15 cellular contexts compared by ENCODE assay signal in the genomic region with DNA sequence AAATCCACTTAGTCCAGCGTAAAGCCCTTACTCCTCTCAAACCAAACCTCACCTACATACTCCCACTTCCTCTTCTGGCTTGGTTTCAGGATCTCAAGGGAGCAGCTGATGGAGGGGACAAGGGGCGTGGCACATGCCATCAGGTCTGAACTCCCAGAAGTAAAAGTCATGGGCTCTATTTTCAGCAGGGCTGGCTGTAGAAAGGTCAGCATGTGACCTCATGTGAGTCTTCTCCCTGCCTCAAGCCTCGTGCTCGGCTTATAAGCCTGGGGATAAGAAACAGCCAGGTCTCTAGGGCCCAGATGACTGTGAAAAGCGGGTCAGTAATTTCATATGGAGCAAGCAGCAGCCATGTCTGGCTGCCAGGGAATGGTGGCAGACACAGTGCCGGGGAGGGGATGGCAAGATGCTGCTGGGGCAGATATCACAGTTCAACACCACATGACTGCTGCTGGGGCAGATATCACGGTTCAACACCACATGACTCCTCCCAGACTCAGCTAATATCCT.
"Had no signal": no experiment of that assay in that cellular context is flagged by ENCODE, and none has a peak within 500 bp of the region (broad histone marks: within the 10 kb centered on the region; RNA-seq: fewer than 3 reads in every experiment).

No MANE protein-coding gene starts in this region.

- DNase-seq: activated CD4-positive, alpha-beta T cell treated with anti-CD3 and anti-CD28 coated beads, Interleukin-2, amount 10 ng/mL, durations not matched to agents 24 days and 14 days; activated CD4-positive, CD25-positive, alpha-beta regulatory T cell; activated CD8-positive, alpha-beta memory T cell treated with anti-CD3 and anti-CD28 coated beads, Interleukin-2, amount 50 U/mL, for 4 hours; activated CD8-positive, alpha-beta T cell treated with anti-CD3 and anti-CD28 coated beads, Interleukin-2, amount 10 ng/mL, durations not matched to agents 7 days and 5 days; activated effector memory CD4-positive, alpha-beta T cell treated with anti-CD3 and anti-CD28 coated beads, Interleukin-2, amount 50 U/mL, for 16 hours; activated T-cell treated with anti-CD3 and anti-CD28 coated beads, Interleukin-2, amount 50 U/mL, for 48 hours; caudate nucleus; pancreas; stimulated activated naive CD4-positive, alpha-beta T cell; tibial artery had no signal

- H3K4me3 Mint-ChIP-seq: activated CD4-positive, alpha-beta T cell treated with anti-CD3 and anti-CD28 coated beads, Interleukin-2, amount 10 ng/mL, durations not matched to agents 24 days and 14 days; activated CD8-positive, alpha-beta T cell treated with anti-CD3 and anti-CD28 coated beads, Interleukin-2, amount 10 ng/mL, durations not matched to agents 7 days and 5 days; mesothelial cell of epicardium; T-helper 2 cell treated with Interferon-gamma antibody and Interleukin-4, amounts not matched to agents 5 μg/mL and 100 μg/mL, for 36 hours had no signal

- H3K27ac Mint-ChIP-seq: activated CD4-positive, alpha-beta T cell treated with anti-CD3 and anti-CD28 coated beads, Interleukin-2, amount 10 ng/mL, durations not matched to agents 24 days and 14 days; activated CD8-positive, alpha-beta T cell treated with anti-CD3 and anti-CD28 coated beads, Interleukin-2, amount 10 ng/mL, durations not matched to agents 7 days and 5 days; activated naive CD4-positive, alpha-beta T cell treated with anti-CD3 and anti-CD28 coated beads, Interleukin-2, amount 50 U/mL, for 72 hours; mesothelial cell of epicardium; T-helper 2 cell treated with Interferon-gamma antibody and Interleukin-4, amounts not matched to agents 5 μg/mL and 100 μg/mL, for 36 hours had no signal

- H3K4me1 Mint-ChIP-seq: activated CD4-positive, alpha-beta T cell treated with anti-CD3 and anti-CD28 coated beads, Interleukin-2, amount 10 ng/mL, durations not matched to agents 24 days and 14 days had no signal

- H3K4me3 ChIP-seq: coronary artery, esophagus muscularis mucosa, pancreas, tibial artery had no signal

- ATAC-seq: activated CD8-positive, alpha-beta T cell treated with anti-CD3 and anti-CD28 coated beads, Interleukin-2, amount 10 ng/mL, durations not matched to agents 7 days and 5 days; activated naive CD4-positive, alpha-beta T cell treated with anti-CD3 and anti-CD28 coated beads, Interleukin-2, amount 50 U/mL, for 72 hours; pancreas had no signal

- H3K9me3 Mint-ChIP-seq: activated CD4-positive, alpha-beta T cell treated with anti-CD3 and anti-CD28 coated beads, Interleukin-2, amount 10 ng/mL, durations not matched to agents 24 days and 14 days; activated naive CD4-positive, alpha-beta T cell treated with anti-CD3 and anti-CD28 coated beads, Interleukin-2, amount 50 U/mL, for 72 hours; mesothelial cell of epicardium; T-helper 2 cell treated with Interferon-gamma antibody and Interleukin-4, amounts not matched to agents 5 μg/mL and 100 μg/mL, for 36 hours had no signal

- H3K36me3 Mint-ChIP-seq: activated naive CD4-positive, alpha-beta T cell treated with anti-CD3 and anti-CD28 coated beads, Interleukin-2, amount 50 U/mL, for 72 hours; mesothelial cell of epicardium had no signal
